Comparison of ENCODE assay signal across 25 cellular contexts in the genomic region with DNA sequence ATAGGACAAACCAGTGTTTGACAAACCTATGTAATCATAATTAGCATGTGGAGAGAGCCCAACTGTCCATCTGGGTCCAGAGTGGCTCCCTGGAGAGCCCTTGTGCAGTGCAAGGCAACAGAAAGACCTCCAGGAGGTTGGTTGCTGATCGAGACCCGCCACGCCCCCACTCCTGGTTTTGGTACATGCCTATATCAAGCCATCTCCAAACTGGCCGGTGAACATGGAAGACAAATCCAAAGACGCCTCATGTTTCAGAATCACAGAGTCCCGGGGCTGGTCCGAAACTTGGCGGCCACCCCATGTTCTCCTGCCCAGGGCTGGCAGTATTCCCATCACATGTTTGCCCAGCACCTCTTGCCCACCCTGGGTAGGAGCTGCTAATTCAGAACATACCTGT.
"Had no signal": no experiment of that assay in that cellular context is flagged by ENCODE, and none has a peak within 500 bp of the region (broad histone marks: within the 10 kb centered on the region; RNA-seq: fewer than 3 reads in every experiment).

No MANE protein-coding gene starts in this region.

- H3K27ac ChIP-seq: adrenal gland, ascending aorta, brain microvascular endothelial cell, colonic mucosa, esophagus squamous epithelium, neural progenitor cell, spleen, thoracic aorta, vagina, VCaP had no signal

- ATAC-seq: activated CD4-positive, CD25-positive, alpha-beta regulatory T cell treated with anti-CD3 and anti-CD28 coated beads, Interleukin-2, amount 50 U/mL, for 24 hours; activated naive CD4-positive, alpha-beta T cell treated with anti-CD3 and anti-CD28 coated beads, Interleukin-2, amount 50 U/mL, for 72 hours; activated T-helper 17 cell treated with anti-CD3 and anti-CD28 coated beads, Interleukin-2, amount 50 U/mL, for 72 hours; left cardiac atrium; mucosa of descending colon had no signal

- H2AFZ ChIP-seq: neural progenitor cell had no signal

- H3K4me1 ChIP-seq: adrenal gland, ascending aorta, colonic mucosa, esophagus squamous epithelium, spleen, vagina had no signal

- H3K9me3 ChIP-seq: adrenal gland, ascending aorta, colonic mucosa, esophagus squamous epithelium, gastrocnemius medialis, mucosa of descending colon, spleen, thoracic aorta, vagina had no signal

- H3K36me3 ChIP-seq: adrenal gland, ascending aorta, brain microvascular endothelial cell, colonic mucosa, esophagus squamous epithelium, gastrocnemius medialis, neural progenitor cell, thoracic aorta, vagina had no signal

- H3K27me3 ChIP-seq: adrenal gland, ascending aorta, colonic mucosa, gastrocnemius medialis, neural progenitor cell, vagina had no signal

- H3K4me2 ChIP-seq: neural progenitor cell had no signal

- H3K9me3 Mint-ChIP-seq: activated CD4-positive, alpha-beta memory T cell treated with anti-CD3 and anti-CD28 coated beads, Interleukin-2, amount 10 ng/mL, durations not matched to agents 7 days and 5 days; activated CD4-positive, alpha-beta T cell treated with anti-CD3 and anti-CD28 coated beads, Interleukin-2, amount 10 ng/mL, durations not matched to agents 24 days and 14 days; activated naive CD4-positive, alpha-beta T cell treated with anti-CD3 and anti-CD28 coated beads, Interleukin-2, amount 50 U/mL, for 72 hours; activated T-helper 17 cell treated with anti-CD3 and anti-CD28 coated beads, Interleukin-2, amount 50 U/mL, for 72 hours; central memory CD8-positive, alpha-beta T cell; neural progenitor cell; type B pancreatic cell had no signal

- H3K4me3 Mint-ChIP-seq: activated CD4-positive, alpha-beta memory T cell treated with anti-CD3 and anti-CD28 coated beads, Interleukin-2, amount 10 ng/mL, durations not matched to agents 7 days and 5 days; activated CD4-positive, alpha-beta T cell treated with anti-CD3 and anti-CD28 coated beads, Interleukin-2, amount 10 ng/mL, durations not matched to agents 24 days and 14 days; activated T-helper 17 cell treated with anti-CD3 and anti-CD28 coated beads, Interleukin-2, amount 50 U/mL, for 72 hours; central memory CD8-positive, alpha-beta T cell; neural progenitor cell; type B pancreatic cell had no signal

- H3K4me3 ChIP-seq: adrenal gland, ascending aorta, colonic mucosa, esophagus squamous epithelium, mucosa of descending colon, neural progenitor cell, spleen, thoracic aorta, vagina had no signal

- DNase-seq: activated CD4-positive, alpha-beta memory T cell treated with anti-CD3 and anti-CD28 coated beads, Interleukin-2, amount 10 ng/mL, durations not matched to agents 7 days and 5 days; activated CD4-positive, alpha-beta T cell treated with anti-CD3 and anti-CD28 coated beads, Interleukin-2, amount 10 ng/mL, durations not matched to agents 24 days and 14 days; activated T-cell treated with anti-CD3 and anti-CD28 coated beads, Interleukin-2, amount 50 U/mL, for 1 hour; adrenal gland; brain microvascular endothelial cell; colonic mucosa; esophagus squamous epithelium; left cardiac atrium; mesenchymal stem cell; mucosa of descending colon; retina; spleen; stimulated activated CD4-positive, alpha-beta T cell treated with anti-CD3 and anti-CD28 coated beads, Interleukin-4, amount 100 ng/mL, for 1 hour; stimulated activated naive CD4-positive, alpha-beta T cell had no signal

- H3K4me1 Mint-ChIP-seq: activated CD4-positive, alpha-beta memory T cell treated with anti-CD3 and anti-CD28 coated beads, Interleukin-2, amount 10 ng/mL, durations not matched to agents 7 days and 5 days; activated CD4-positive, alpha-beta T cell treated with anti-CD3 and anti-CD28 coated beads, Interleukin-2, amount 10 ng/mL, durations not matched to agents 24 days and 14 days; activated T-helper 17 cell treated with anti-CD3 and anti-CD28 coated beads, Interleukin-2, amount 50 U/mL, for 72 hours; central memory CD8-positive, alpha-beta T cell had no signal

- H3K27ac Mint-ChIP-seq: activated CD4-positive, alpha-beta memory T cell treated with anti-CD3 and anti-CD28 coated beads, Interleukin-2, amount 10 ng/mL, durations not matched to agents 7 days and 5 days; activated CD4-positive, alpha-beta T cell treated with anti-CD3 and anti-CD28 coated beads, Interleukin-2, amount 10 ng/mL, durations not matched to agents 24 days and 14 days; activated naive CD4-positive, alpha-beta T cell treated with anti-CD3 and anti-CD28 coated beads, Interleukin-2, amount 50 U/mL, for 72 hours; activated T-helper 17 cell treated with anti-CD3 and anti-CD28 coated beads, Interleukin-2, amount 50 U/mL, for 72 hours; neural progenitor cell; type B pancreatic cell had no signal

- H3K9ac ChIP-seq: neural progenitor cell had no signal
